17 cellular contexts compared by ENCODE assay signal in genomic region chr3:9638939-9639338, GRCh38.
"Had no signal": no experiment of that assay in that cellular context is flagged by ENCODE, and none has a peak within 500 bp of the region (broad histone marks: within the 10 kb centered on the region; RNA-seq: fewer than 3 reads in every experiment).

No MANE protein-coding gene starts in this region.

- H3K36me3 ChIP-seq: esophagus muscularis mucosa, gastroesophageal sphincter, heart left ventricle, left lung, lower lobe of right lung had no signal

- H3K4me1 ChIP-seq: esophagus muscularis mucosa, foreskin keratinocyte, gastroesophageal sphincter, heart left ventricle, left lung, lower lobe of right lung had no signal

- H3K9me3 ChIP-seq: esophagus muscularis mucosa, gastroesophageal sphincter, heart left ventricle, left lung, lower lobe of right lung had no signal

- H3K27ac ChIP-seq: coronary artery, dorsolateral prefrontal cortex, esophagus muscularis mucosa, foreskin keratinocyte, gastroesophageal sphincter, heart left ventricle, hepatocyte, left lung, lower lobe of right lung had no signal

- H2AFZ ChIP-seq: hepatocyte had no signal

- ATAC-seq: foreskin keratinocyte, gastroesophageal sphincter, heart left ventricle, left cardiac atrium, left lung, left ventricle myocardium superior, lower lobe of right lung had no signal

- H3K27me3 ChIP-seq: dorsolateral prefrontal cortex, foreskin keratinocyte, gastroesophageal sphincter, heart left ventricle, hepatocyte had no signal

- H3K4me2 ChIP-seq: hepatocyte had no signal

- DNase-seq: dermis blood vessel endothelial cell; dorsolateral prefrontal cortex; effector CD4-positive, alpha-beta T cell; effector memory CD4-positive, alpha-beta T cell; foreskin keratinocyte; heart left ventricle; hypothalamus; left cardiac atrium; left lung; left ventricle myocardium superior; lower lobe of right lung; mesenchymal stem cell; midbrain had no signal

- H3K79me2 ChIP-seq: hepatocyte had no signal

- H3K4me3 ChIP-seq: coronary artery, dorsolateral prefrontal cortex, esophagus muscularis mucosa, gastroesophageal sphincter, heart left ventricle, hepatocyte, left lung, lower lobe of right lung had no signal
